ENCODE assay signal across 18 cellular contexts in genomic region chr4:121266982-121267381, GRCh38.
DNase-seq lines count a peak whose midpoint lies in the region; TF ChIP-seq lines count a peak whose summit lies in the region.
"Had no signal": no experiment of that assay in that cellular context is flagged by ENCODE, and none has a peak within 500 bp of the region (broad histone marks: within the 10 kb centered on the region; RNA-seq: fewer than 3 reads in every experiment).

No MANE protein-coding gene starts in this region.

- H3K9me2 ChIP-seq in Loucy (replicated peaks; ENCODE audit: low read depth, low read length): no peaks in the 10 kb centered on the region

- TF ChIP-seq CTCF in HL-60 (IDR thresholded peaks at IDR 0.05; ENCODE audit: insufficient read depth, low read length): no peak
- TF ChIP-seq CTCF in Loucy (conservative IDR thresholded peaks at IDR 0.05; ENCODE audit: low read length): no peak
- no peak for TF ChIP-seq CTCF in epithelial cell of esophagus (IDR thresholded peaks at IDR 0.05; ENCODE audit: insufficient read depth, low read depth, low read length, missing control alignments)
- TF ChIP-seq CTCF in esophagus muscularis mucosa (IDR thresholded peaks at IDR 0.05): no peak

- H2AFZ ChIP-seq in Loucy (ENCODE audit: low read length): peak overlapping the region; percentile 23; the same call in 1 of the 2 replicates
- H2AFZ ChIP-seq: GM23248 had no signal

- H3K27me3 ChIP-seq in HL-60 (ENCODE audit: insufficient read depth, poor library complexity, severe bottlenecking) (no peaks in the 10 kb centered on the region), Loucy (ENCODE audit: insufficient read depth, low read length, poor library complexity, severe bottlenecking) (no peaks in the 10 kb centered on the region), esophagus muscularis mucosa (no peaks in the 10 kb centered on the region)
- H3K27me3 ChIP-seq: BLaER1 had no signal

- H4K20me1 ChIP-seq in Loucy (ENCODE audit: insufficient read depth, low read length, poor library complexity, severe bottlenecking): no peaks in the 10 kb centered on the region
- H4K20me1 ChIP-seq: BLaER1 had no signal

- H3K36me3 ChIP-seq in Loucy (ENCODE audit: insufficient read depth, low read length) (no peaks in the 10 kb centered on the region), esophagus muscularis mucosa (no peaks in the 10 kb centered on the region)
- H3K36me3 ChIP-seq: BLaER1 had no signal

- peak overlapping the region; percentile 48 for H3K4me2 ChIP-seq in Loucy (ENCODE audit: low read depth, low read length, poor library complexity, severe bottlenecking)
- H3K4me2 ChIP-seq: BLaER1 had no signal

- no peaks in the 10 kb centered on the region for H3F3A ChIP-seq in Loucy (ENCODE audit: low read depth)

- H3K9ac ChIP-seq in Loucy (ENCODE audit: low read depth, low read length, poor library complexity, severe bottlenecking): no peak overlapping the region
- H3K9ac ChIP-seq: BLaER1, GM23248 had no signal

- intact Hi-C loops in esophagus muscularis mucosa (cut with DNase I): no loop called here

- H3K27ac ChIP-seq in HL-60 (replicated peaks): peak overlapping the region; percentile 52
- H3K27ac ChIP-seq in esophagus muscularis mucosa (replicated peaks in 1 of 4): no peak overlapping the region
- H3K27ac ChIP-seq: 22Rv1, BLaER1, C4-2B, GM23248 had no signal

- WGBS in esophagus muscularis mucosa: 58% methylated on average over 3 of the region's 3 CpGs

- DNase-seq in NOMO-1 treated with DMSO at 0.1 percent for 48 hours (lab: John Stamatoyannopoulos, UW; ENCODE audit: unreplicated experiment) (peak; percentile 35), NOMO-1 treated with dmso at 0.1 percent for 144 hours (lab: John Stamatoyannopoulos, UW; ENCODE audit: unreplicated experiment) (no peak), HL-60 (ENCODE audit: low read depth in 1 of 2, low spot score in 1 of 2) (peak in 1 of 2 experiments; percentile 56), epithelial cell of esophagus (ENCODE audit: low read depth) (peak; percentile 39), esophagus muscularis mucosa (ENCODE audit: extremely low spot score) (no peak), NCI-H2107 (lab: John Stamatoyannopoulos, UW) (no peak), NK-92 (lab: John Stamatoyannopoulos, UW; ENCODE audit: unreplicated experiment) (no peak)
- DNase-seq: Caco-2; CD4-positive, CD25-positive, alpha-beta regulatory T cell; CD8-positive, alpha-beta T cell; DMS153; DND-41; GM23248; H7 had no signal

- no peaks in the 10 kb centered on the region for H3K79me2 ChIP-seq in Loucy (ENCODE audit: insufficient read depth, low read length)

- no peaks in the 10 kb centered on the region for H3K9me3 ChIP-seq in Loucy (ENCODE audit: insufficient read depth, low read depth, low read length)
- no peaks in the 10 kb centered on the region for H3K9me3 ChIP-seq in esophagus muscularis mucosa
- H3K9me3 ChIP-seq: BLaER1, Caco-2 had no signal

- no peak for TF ChIP-seq POLR2A in esophagus muscularis mucosa (IDR thresholded peaks at IDR 0.05; ENCODE audit: low read depth)

- TF ChIP-seq EP300 in esophagus muscularis mucosa (IDR thresholded peaks at IDR 0.05): no peak

- H3K4me1 ChIP-seq in Loucy (ENCODE audit: insufficient read depth, low read length, poor library complexity, severe bottlenecking) (peaks cover 24% of the 10 kb centered on the region), esophagus muscularis mucosa (no peaks in the 10 kb centered on the region)
- H3K4me1 ChIP-seq: BLaER1 had no signal

- H3K4me3 ChIP-seq in HL-60 (replicated peaks; ENCODE audit: insufficient read depth, low read length): no peak overlapping the region
- peak overlapping the region; percentile 2 for H3K4me3 ChIP-seq in Loucy (ENCODE audit: low read length, poor library complexity, severe bottlenecking)
- H3K4me3 ChIP-seq in epithelial cell of esophagus (ENCODE audit: low read length): no peak overlapping the region
- no peak overlapping the region for H3K4me3 ChIP-seq in esophagus muscularis mucosa
- H3K4me3 ChIP-seq: BLaER1, GM23248 had no signal

Comparison
In these comparisons a context has a peak if more than half of its experiments do, and no peak if none do; other contexts are left out.
1. DNase-seq: peak in NOMO-1 treated with DMSO at 0.1 percent for 48 hours (single experiment) and epithelial cell of esophagus (single experiment); none in NOMO-1 treated with dmso at 0.1 percent for 144 hours (single experiment), esophagus muscularis mucosa (single experiment), NCI-H2107 (single experiment) and NK-92 (single experiment).